In the genomic region with DNA sequence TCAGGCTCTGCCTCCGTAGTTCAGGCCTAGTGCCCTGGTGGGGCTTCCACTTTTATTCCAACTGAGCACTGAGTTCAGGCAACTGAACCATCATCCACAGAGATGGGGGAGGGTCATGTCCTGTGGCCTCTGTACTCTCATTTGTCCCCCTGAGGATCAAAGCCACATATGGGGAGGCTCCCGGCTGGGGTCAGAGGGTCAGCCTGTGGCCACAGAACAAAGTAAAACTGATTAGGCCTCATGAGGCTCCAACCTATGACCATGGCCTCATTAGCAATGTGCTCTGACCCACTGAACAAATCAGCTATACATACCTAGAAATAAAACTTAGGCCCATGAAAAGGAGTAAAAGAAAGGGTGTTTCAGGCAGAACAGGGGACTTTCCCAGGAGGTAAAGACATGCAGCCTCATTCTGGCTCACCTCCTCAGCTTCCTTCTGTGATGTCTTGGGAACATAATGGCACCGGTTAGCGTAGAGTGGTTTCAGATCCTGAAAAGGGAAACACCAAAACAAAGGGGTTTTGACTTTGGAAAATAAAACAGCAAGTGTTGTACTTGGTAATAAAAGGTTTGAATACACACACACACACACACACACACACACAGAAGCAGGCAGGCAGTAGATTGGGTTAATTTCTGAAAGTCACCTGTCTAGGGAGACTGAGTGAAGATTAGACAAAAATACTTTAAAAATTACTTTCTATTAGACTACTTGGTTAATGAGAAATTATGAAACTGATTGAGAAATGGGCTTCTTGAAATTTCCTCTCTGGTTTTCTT, we compare ENCODE assay signal across 20 cellular contexts. TPM values are rescaled to one million over a fixed set of nuclear protein-coding genes. Genes with fewer than 3 reads are reported as not detected.
DNase-seq lines count a peak whose midpoint lies in the region; ATAC-seq lines count a peak whose summit lies in the region.
"Had no signal": no experiment of that assay in that cellular context is flagged by ENCODE, and none has a peak within 500 bp of the region (broad histone marks: within the 10 kb centered on the region; RNA-seq: fewer than 3 reads in every experiment).

No MANE protein-coding gene starts in this region.

- no peak overlapping the region for H2BK120ac ChIP-seq in mesendoderm (ENCODE audit: low read depth, low read length)

- H3K4me1 ChIP-seq in mesendoderm (ENCODE audit: control insufficient read depth, low read depth, low read length) = no peaks in the 10 kb centered on the region
- H3K4me1 ChIP-seq: colonic mucosa, esophagus muscularis mucosa, stomach had no signal

- no CpG with 5 or more reads among the region's 4 CpGs for WGBS in mesendoderm (ENCODE audit: extremely low coverage, insufficient coverage, low lambda C conversion rate)

- no peak overlapping the region for H3K4me3 ChIP-seq in mesendoderm (ENCODE audit: low read length)
- H3K4me3 ChIP-seq: colonic mucosa, esophagus muscularis mucosa, stomach had no signal

- no peaks in the 10 kb centered on the region for H3K36me3 ChIP-seq in mesendoderm (ENCODE audit: control insufficient read depth, insufficient read depth, low read length)
- H3K36me3 ChIP-seq: colonic mucosa, esophagus muscularis mucosa, stomach had no signal

- H3K18ac ChIP-seq in mesendoderm (ENCODE audit: low read length) = no peak overlapping the region

- H3K4ac ChIP-seq in mesendoderm (ENCODE audit: low read depth, low read length) = no peak overlapping the region

- H3K79me2 ChIP-seq in mesendoderm (ENCODE audit: control insufficient read depth, insufficient read depth, low read length) = no peaks in the 10 kb centered on the region

- H4K8ac ChIP-seq in mesendoderm (ENCODE audit: low read depth, low read length) = no peak overlapping the region

- DNase-seq in activated T-helper 2 cell treated with anti-CD3 and anti-CD28 coated beads, Interferon-gamma antibody, Interleukin-2, Interleukin-4, amounts not matched to agents 10 μg/mL and 5 μg/mL and 100 μg/mL, durations not matched to agents 14 hours and 24 hours and 36 hours (ENCODE audit: low spot score) = no peak
- DNase-seq in mesendoderm = no peak
- DNase-seq in NCI-H1092 (lab: John Stamatoyannopoulos, UW) = no peak
- DNase-seq: activated CD4-positive, alpha-beta T cell treated with anti-CD3 and anti-CD28 coated beads, Interleukin-2, amount 10 ng/mL, durations not matched to agents 7 days and 5 days; amygdala; colonic mucosa; EL; hypothalamus; left ventricle myocardium superior; NCI-H1105; NCI-H446 treated with DMSO at 0.1 percent for 48 hours; stomach; T-helper 2 cell had no signal

- peak overlapping the region; percentile 69 for H3K27ac Mint-ChIP-seq in dendritic cell treated with granulocyte-macrophage colony-stimulating factor and Interleukin-4, amounts not matched to agents 40 ng/mL and 50 ng/mL, for 4 days
- no peak overlapping the region for H3K27ac Mint-ChIP-seq in activated T-helper 2 cell treated with anti-CD3 and anti-CD28 coated beads, Interferon-gamma antibody, Interleukin-2, Interleukin-4, amounts not matched to agents 10 μg/mL and 5 μg/mL and 100 μg/mL, durations not matched to agents 14 hours and 24 hours and 36 hours
- H3K27ac Mint-ChIP-seq: activated CD4-positive, alpha-beta T cell treated with anti-CD3 and anti-CD28 coated beads, Interleukin-2, amount 10 ng/mL, durations not matched to agents 7 days and 5 days had no signal

- no peaks in the 10 kb centered on the region for H3K79me1 ChIP-seq in mesendoderm (ENCODE audit: low read length)

- H2BK15ac ChIP-seq in mesendoderm (replicated peaks; ENCODE audit: low read depth) = no peak overlapping the region

- no peaks in the 10 kb centered on the region for H3K9me3 Mint-ChIP-seq in dendritic cell treated with granulocyte-macrophage colony-stimulating factor and Interleukin-4, amounts not matched to agents 40 ng/mL and 50 ng/mL, for 4 days
- H3K9me3 Mint-ChIP-seq in activated T-helper 2 cell treated with anti-CD3 and anti-CD28 coated beads, Interferon-gamma antibody, Interleukin-2, Interleukin-4, amounts not matched to agents 10 μg/mL and 5 μg/mL and 100 μg/mL, durations not matched to agents 14 hours and 24 hours and 36 hours = no peaks in the 10 kb centered on the region
- H3K9me3 Mint-ChIP-seq: activated CD4-positive, alpha-beta T cell treated with anti-CD3 and anti-CD28 coated beads, Interleukin-2, amount 10 ng/mL, durations not matched to agents 7 days and 5 days had no signal

- H3K36me3 Mint-ChIP-seq in dendritic cell treated with granulocyte-macrophage colony-stimulating factor and Interleukin-4, amounts not matched to agents 40 ng/mL and 50 ng/mL, for 4 days (ENCODE audit: low read depth) = no peaks in the 10 kb centered on the region
- H3K36me3 Mint-ChIP-seq in activated T-helper 2 cell treated with anti-CD3 and anti-CD28 coated beads, Interferon-gamma antibody, Interleukin-2, Interleukin-4, amounts not matched to agents 10 μg/mL and 5 μg/mL and 100 μg/mL, durations not matched to agents 14 hours and 24 hours and 36 hours (ENCODE audit: low read depth) = no peaks in the 10 kb centered on the region

- no peak overlapping the region for H3K9ac ChIP-seq in mesendoderm (ENCODE audit: low read length)

- H3K4me1 Mint-ChIP-seq in dendritic cell treated with granulocyte-macrophage colony-stimulating factor and Interleukin-4, amounts not matched to agents 40 ng/mL and 50 ng/mL, for 4 days (ENCODE audit: low read depth) = peaks cover 37% of the 10 kb centered on the region
- no peaks in the 10 kb centered on the region for H3K4me1 Mint-ChIP-seq in activated T-helper 2 cell treated with anti-CD3 and anti-CD28 coated beads, Interferon-gamma antibody, Interleukin-2, Interleukin-4, amounts not matched to agents 10 μg/mL and 5 μg/mL and 100 μg/mL, durations not matched to agents 14 hours and 24 hours and 36 hours (ENCODE audit: low read depth)
- H3K4me1 Mint-ChIP-seq: activated CD4-positive, alpha-beta T cell treated with anti-CD3 and anti-CD28 coated beads, Interleukin-2, amount 10 ng/mL, durations not matched to agents 7 days and 5 days had no signal

- H3K23ac ChIP-seq in mesendoderm (ENCODE audit: low read length) = no peak overlapping the region

- H3K27me3 ChIP-seq in mesendoderm (ENCODE audit: insufficient read depth, low read length, poor library complexity) = no peaks in the 10 kb centered on the region
- H3K27me3 ChIP-seq: colonic mucosa, esophagus muscularis mucosa, stomach had no signal

- H3K4me3 Mint-ChIP-seq in dendritic cell treated with granulocyte-macrophage colony-stimulating factor and Interleukin-4, amounts not matched to agents 40 ng/mL and 50 ng/mL, for 4 days = no peak overlapping the region
- no peak overlapping the region for H3K4me3 Mint-ChIP-seq in activated T-helper 2 cell treated with anti-CD3 and anti-CD28 coated beads, Interferon-gamma antibody, Interleukin-2, Interleukin-4, amounts not matched to agents 10 μg/mL and 5 μg/mL and 100 μg/mL, durations not matched to agents 14 hours and 24 hours and 36 hours (ENCODE audit: low read depth)
- H3K4me3 Mint-ChIP-seq: activated CD4-positive, alpha-beta T cell treated with anti-CD3 and anti-CD28 coated beads, Interleukin-2, amount 10 ng/mL, durations not matched to agents 7 days and 5 days had no signal

- H2AK5ac ChIP-seq in mesendoderm (ENCODE audit: low read length) = no peak overlapping the region

- no peak overlapping the region for H3K56ac ChIP-seq in mesendoderm (ENCODE audit: low read length)

- H3K27me3 Mint-ChIP-seq in dendritic cell treated with granulocyte-macrophage colony-stimulating factor and Interleukin-4, amounts not matched to agents 40 ng/mL and 50 ng/mL, for 4 days = no peaks in the 10 kb centered on the region
- peaks cover 8% of the 10 kb centered on the region for H3K27me3 Mint-ChIP-seq in activated T-helper 2 cell treated with anti-CD3 and anti-CD28 coated beads, Interferon-gamma antibody, Interleukin-2, Interleukin-4, amounts not matched to agents 10 μg/mL and 5 μg/mL and 100 μg/mL, durations not matched to agents 14 hours and 24 hours and 36 hours (ENCODE audit: low read depth)

- H4K5ac ChIP-seq in mesendoderm (ENCODE audit: low read length) = no peak overlapping the region

- intact Hi-C loops in dendritic cell treated with granulocyte-macrophage colony-stimulating factor and Interleukin-4, amounts not matched to agents 40 ng/mL and 50 ng/mL, for 4 days (cut with micrococcal nuclease) = no loop called here
- intact Hi-C loops in activated T-helper 2 cell treated with anti-CD3 and anti-CD28 coated beads, Interferon-gamma antibody, Interleukin-2, Interleukin-4, amounts not matched to agents 10 μg/mL and 5 μg/mL and 100 μg/mL, durations not matched to agents 14 hours and 24 hours and 36 hours (cut with micrococcal nuclease) = no loop called here

- H3K4me2 ChIP-seq in mesendoderm (ENCODE audit: low read length) = no peak overlapping the region

- peak; percentile 39 for ATAC-seq in GM18861 (IDR thresholded peaks at IDR 0.05; ENCODE audit: unreplicated experiment)
- peak; percentile 45 for ATAC-seq in GM21447 (IDR thresholded peaks at IDR 0.05; ENCODE audit: unreplicated experiment)
- ATAC-seq in HG03095 (IDR thresholded peaks at IDR 0.05; ENCODE audit: unreplicated experiment) = peak; percentile 43
- ATAC-seq: left ventricle myocardium superior, sciatic nerve had no signal

- no peak overlapping the region for H3K27ac ChIP-seq in mesendoderm (ENCODE audit: low read depth, low read length)
- H3K27ac ChIP-seq: C4-2B, colonic mucosa, esophagus muscularis mucosa, stomach had no signal

- no peak overlapping the region for H2BK5ac ChIP-seq in mesendoderm (ENCODE audit: low read length)

RNA-seq across cellular contexts. Expression of a gene that starts 24.3 kb away (rescaled TPM):
- total RNA-seq in activated T-helper 2 cell treated with anti-CD3 and anti-CD28 coated beads, Interferon-gamma antibody, Interleukin-2, Interleukin-4, amounts not matched to agents 10 μg/mL and 5 μg/mL and 100 μg/mL, durations not matched to agents 14 hours and 24 hours and 36 hours = not detected in 2 replicates
- 0.94 TPM for polyA plus RNA-seq in mesendoderm (2013, experiment 1 of 2)
- 0.91 TPM for polyA plus RNA-seq in mesendoderm (2013, experiment 2 of 2)
- total RNA-seq: activated CD4-positive, alpha-beta T cell treated with anti-CD3 and anti-CD28 coated beads, Interleukin-2, amount 10 ng/mL, durations not matched to agents 7 days and 5 days had no signal

RNA-seq across cellular contexts. Expression of a gene that starts 36.3 kb away (rescaled TPM):
- 13.3 and 13.4 TPM in 2 replicates for total RNA-seq in activated T-helper 2 cell treated with anti-CD3 and anti-CD28 coated beads, Interferon-gamma antibody, Interleukin-2, Interleukin-4, amounts not matched to agents 10 μg/mL and 5 μg/mL and 100 μg/mL, durations not matched to agents 14 hours and 24 hours and 36 hours
- 11.0 TPM for polyA plus RNA-seq in mesendoderm (2013, experiment 1 of 2)
- polyA plus RNA-seq in mesendoderm (2013, experiment 2 of 2) = 11.1 TPM
